8 cellular contexts compared by ENCODE assay signal in the genomic region with DNA sequence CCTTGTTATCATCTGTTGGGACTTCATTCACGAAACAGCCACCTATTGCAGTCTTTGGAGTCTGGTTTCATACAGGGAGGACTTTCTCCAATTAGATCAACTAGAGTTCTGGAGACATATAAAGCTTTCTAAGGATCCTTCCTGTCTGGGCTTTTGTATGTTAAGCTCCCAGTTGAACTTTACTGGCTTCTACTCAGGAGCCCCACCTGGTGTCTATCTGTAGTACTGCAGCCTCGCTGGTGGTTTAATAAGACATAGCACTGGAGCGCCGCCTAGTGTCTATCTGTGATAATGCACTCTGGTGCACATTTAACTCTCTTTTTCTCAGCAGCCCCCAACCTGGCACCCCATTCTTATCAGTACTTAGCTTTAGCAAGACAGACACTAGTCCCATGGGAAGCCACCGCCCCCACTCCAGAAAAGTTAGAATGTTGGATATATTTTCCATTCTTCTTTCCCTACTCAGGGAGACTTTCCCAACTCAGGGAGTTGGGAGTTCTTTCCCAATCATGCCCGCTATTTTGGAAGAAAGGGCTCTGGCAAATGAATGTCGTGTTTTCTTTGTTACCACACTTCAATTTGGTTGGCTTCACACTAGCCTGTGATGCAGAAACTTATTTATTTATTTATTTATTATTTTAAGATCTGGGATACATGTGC. TPM values are rescaled to one million over a fixed set of nuclear protein-coding genes. Genes with fewer than 3 reads are reported as not detected.
DNase-seq lines count a peak whose midpoint lies in the region; ATAC-seq, FAIRE-seq and TF ChIP-seq lines count a peak whose summit lies in the region.

No MANE protein-coding gene starts in this region.

- H3K27me3 Mint-ChIP-seq in Caco-2 (ENCODE audit: insufficient read depth, unreplicated experiment) = peaks cover 4% of the 10 kb centered on the region

- no peaks in the 10 kb centered on the region for H4K20me1 ChIP-seq in mammary epithelial cell (ENCODE audit: insufficient read depth, low read length)

- H3K79me2 ChIP-seq in mammary epithelial cell (ENCODE audit: insufficient read depth, low read length) = no peaks in the 10 kb centered on the region

- no peaks in the 10 kb centered on the region for H3K4me1 ChIP-seq in Caco-2
- H3K4me1 ChIP-seq in mammary epithelial cell (ENCODE audit: insufficient read depth, low read length) = no peaks in the 10 kb centered on the region
- no peaks in the 10 kb centered on the region for H3K4me1 ChIP-seq in kidney (ENCODE audit: control insufficient read depth in 1 of 2, insufficient read depth in 1 of 2, low read depth in 1 of 2, low read length in 2 of 2)

- no TSS peak for BruUV-seq in Caco-2 (replicated peaks; lab: Mats Ljungman, UMichigan)
- no TSS peak for BruUV-seq in mammary epithelial cell (replicated peaks; lab: Mats Ljungman, UMichigan)

- H3K9ac ChIP-seq in mammary epithelial cell (ENCODE audit: insufficient read depth, low read length) = no peak overlapping the region
- H3K9ac ChIP-seq in kidney (ENCODE audit: low read length in 2 of 2) = no peak overlapping the region

- H3K4me3 Mint-ChIP-seq in Caco-2 (ENCODE audit: unreplicated experiment) = no peak overlapping the region

- dilution Hi-C loops in mammary epithelial cell (cut with HindIII; ENCODE audit: low sequenced_read_pairs) = no loop called here

- no peak overlapping the region for H3K4me2 ChIP-seq in mammary epithelial cell (ENCODE audit: insufficient read depth, low read depth, low read length)

- no peak for TF ChIP-seq POLR2A in H54 (IDR thresholded peaks at IDR 0.05; ENCODE audit: low read depth, low read length)

- H2AFZ ChIP-seq in mammary epithelial cell (ENCODE audit: low read depth, low read length) = no peak overlapping the region

- FAIRE-seq in H54 (lab: Jason Lieb, UNC) (peak; percentile 80), kidney (lab: Jason Lieb, UNC) (peak; percentile 96)

- TF ChIP-seq CTCF in Caco-2 (IDR thresholded peaks at IDR 0.05; ENCODE audit: insufficient read depth in 1 of 2, low read depth in 1 of 2, low read length in 1 of 2, severe bottlenecking in 1 of 2, unreplicated experiment in 1 of 2) (peak; percentile 92 to 95), WI38 (IDR thresholded peaks at IDR 0.05; ENCODE audit: low read depth, low read length) (peak; percentile 100), mammary epithelial cell (conservative IDR thresholded peaks at IDR 0.05 in 1 of 2, IDR thresholded peaks at IDR 0.05 in 1 of 2; ENCODE audit: extremely low read depth in 1 of 2, insufficient read depth in 1 of 2, low read depth in 1 of 2, low read length in 2 of 2) (peak; percentile 100), kidney (IDR thresholded peaks at IDR 0.05; ENCODE audit: borderline replicate concordance, extremely low read depth, insufficient read depth) (peak; percentile 99)

- H3K27me3 ChIP-seq in Caco-2 (replicated peaks; ENCODE audit: control insufficient read depth, insufficient read depth, low read length) (no peaks in the 10 kb centered on the region), mammary epithelial cell (ENCODE audit: insufficient read depth, low read length) (no peaks in the 10 kb centered on the region)

- peaks cover 8% of the 10 kb centered on the region for H3K9me3 Mint-ChIP-seq in Caco-2 (ENCODE audit: unreplicated experiment)

- POLR2A ChIA-PET in Caco-2 (lab: Charles Lee) = no interaction called here

- no peaks in the 10 kb centered on the region for H3K9me3 ChIP-seq in Caco-2
- H3K9me3 ChIP-seq in mammary epithelial cell (replicated peaks; ENCODE audit: insufficient read depth, low read length) = no peaks in the 10 kb centered on the region
- no peaks in the 10 kb centered on the region for H3K9me3 ChIP-seq in kidney (ENCODE audit: control insufficient read depth in 1 of 2, low read length in 2 of 2)

- WGBS in mammary epithelial cell (ENCODE audit: low coverage, missing lambda C conversion rate) = 23% methylated on average over 6 of the region's 7 CpGs

- H3K36me3 Mint-ChIP-seq in Caco-2 (ENCODE audit: insufficient read depth, unreplicated experiment) = no peaks in the 10 kb centered on the region

- DNase-seq in Caco-2 (peak; percentile 75 to 77), H54 (ENCODE audit: insufficient read length, low spot score) (peak; percentile 35), NCI-H2107 treated with DMSO at 0.1 percent for 48 hours (lab: John Stamatoyannopoulos, UW; ENCODE audit: unreplicated experiment) (peak; percentile 56), mammary epithelial cell (peak; percentile 52), kidney (peak; percentile 83)
- DNase-seq in stimulated activated CD4-positive, alpha-beta T cell treated with anti-CD3 and anti-CD28 coated beads, Interleukin-4, amount 100 ng/mL, for 1 hour = peak; percentile 80

- H3K4me1 Mint-ChIP-seq in Caco-2 (ENCODE audit: low read depth, unreplicated experiment) = no peaks in the 10 kb centered on the region

- H3K36me3 ChIP-seq in Caco-2 (ENCODE audit: control insufficient read depth, insufficient read depth, low read length) (no peaks in the 10 kb centered on the region), mammary epithelial cell (ENCODE audit: insufficient read depth, low read length) (no peaks in the 10 kb centered on the region), kidney (ENCODE audit: control insufficient read depth in 1 of 2, insufficient read depth in 2 of 2, low read length in 2 of 2) (no peaks in the 10 kb centered on the region)

- H3K4me3 ChIP-seq in Caco-2 (ENCODE audit: low read depth, low read length) (no peak overlapping the region), WI38 (ENCODE audit: low read depth, low read length) (no peak overlapping the region), mammary epithelial cell (replicated peaks in 1 of 3; ENCODE audit: insufficient read depth in 1 of 3, low read depth in 2 of 3, low read length in 3 of 3) (no peak overlapping the region), kidney (ENCODE audit: low read length in 2 of 2) (no peak overlapping the region)

- ATAC-seq in HG03460 (IDR thresholded peaks at IDR 0.05; ENCODE audit: unreplicated experiment) = no peak

- intact Hi-C loops in Caco-2 (cut with micrococcal nuclease; ENCODE audit: unreplicated experiment) = loop anchor here (1.0 to 5.0 kb wide), 4 partner anchors 84 to 257 kb away; no protein-coding TSS in a partner anchor
- intact Hi-C loops in mammary epithelial cell (cut with micrococcal nuclease) = loop anchor here (1.0 to 2.0 kb wide), 3 partner anchors 84 to 256 kb away; no protein-coding TSS in a partner anchor
- intact Hi-C loops in kidney (cut with DNase I) = no loop called here

- H3K27ac Mint-ChIP-seq in Caco-2 (ENCODE audit: unreplicated experiment) = no peak overlapping the region

- in situ Hi-C loops in mammary epithelial cell (cut with MboI; ENCODE audit: low sequenced_read_pairs in 2 of 2) = loop anchor here (5.0 to 25.0 kb wide), 3 partner anchors 77 to 257 kb away; no protein-coding TSS in a partner anchor

- H3K27ac ChIP-seq in mammary epithelial cell (ENCODE audit: insufficient read depth, low read depth, low read length) (no peak overlapping the region), kidney (ENCODE audit: low read depth in 2 of 2, low read length in 2 of 2) (no peak overlapping the region)

- CTCF ChIA-PET in Caco-2 (lab: Charles Lee) (interaction anchor here (0.6 to 1.2 kb wide), 23 partner anchors 10 to 494 kb away, joined by 3 to 60 read pairs (median 4); a partner anchor contains a TSS), mammary epithelial cell (lab: Charles Lee; ENCODE audit: low non-redundant PET) (interaction anchor here (0.6 to 1.2 kb wide), 6 partner anchors 16 to 154 kb away, joined by 3 to 22 read pairs (median 4); no protein-coding TSS in a partner anchor)

RNA-seq across cellular contexts. Expression of a gene that starts 36.9 kb away (rescaled TPM):
- total RNA-seq in Caco-2 (2022) = 4.1 and 6.1 TPM in 2 replicates
- total RNA-seq in mammary epithelial cell = 1 to 10 TPM; 1.0 to 4.2 TPM
- 2.5 TPM for polyA plus RNA-seq in mammary epithelial cell
- 2.5 TPM for polyA minus RNA-seq in mammary epithelial cell
- total RNA-seq in kidney = 13.3 TPM
- 10.4 TPM for polyA plus RNA-seq in kidney (ENCODE audit: insufficient read depth, low read depth, low replicate concordance)

RNA-seq across cellular contexts. Expression of a gene that starts 51.4 kb away (rescaled TPM):
- total RNA-seq in Caco-2 (2022) = 41.5 and 44.9 TPM in 2 replicates
- 10 to 100 TPM; 13.7 to 27.4 TPM for total RNA-seq in mammary epithelial cell
- polyA plus RNA-seq in mammary epithelial cell = 26.1 TPM
- polyA minus RNA-seq in mammary epithelial cell = 29.8 TPM
- 14.4 TPM for total RNA-seq in kidney
- polyA plus RNA-seq in kidney (ENCODE audit: insufficient read depth, low read depth, low replicate concordance) = 8.8 TPM
